In the genomic region with DNA sequence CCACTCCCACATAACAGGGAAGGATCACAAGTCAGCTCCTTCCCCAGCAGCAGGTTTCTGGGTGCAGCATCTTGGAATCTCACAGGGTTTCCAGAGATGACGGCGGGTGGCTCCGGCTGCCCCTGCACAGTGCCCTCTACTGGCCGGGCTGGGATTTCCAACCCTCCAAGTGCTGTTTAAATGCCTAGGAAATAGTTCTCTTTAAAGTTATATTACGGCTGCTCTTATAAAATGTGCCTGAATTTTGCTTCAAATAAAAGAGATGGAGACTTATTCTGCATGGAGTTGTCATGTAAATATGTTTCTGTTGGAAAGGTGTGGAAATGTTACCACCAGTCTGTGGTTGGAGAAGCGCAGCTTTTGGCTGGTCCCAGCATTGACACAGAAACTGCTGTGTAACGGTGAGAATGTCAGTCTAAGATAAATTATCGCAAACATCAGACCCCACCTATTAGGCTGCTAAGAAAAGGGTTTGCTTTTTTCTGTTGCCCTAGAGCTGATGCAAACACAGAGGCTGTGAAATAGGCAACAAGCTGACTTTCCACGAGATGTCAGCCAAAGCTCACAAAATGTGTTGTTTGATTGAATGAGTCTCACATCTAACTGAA, we compare ENCODE assay signal across 1 cellular context.
TF ChIP-seq lines count a peak whose summit lies in the region.

No MANE protein-coding gene starts in this region.

TF ChIP-seq in GM23338, 12 proteins besides CTCF, POLR2A, EP300 and RAD21:
- no peak for TF ChIP-seq EZH2phosphoT487 (IDR thresholded peaks at IDR 0.05; ENCODE audit: unreplicated experiment)
- TF ChIP-seq POLR2AphosphoS5 (IDR thresholded peaks at IDR 0.05; ENCODE audit: low read depth), result no peak
- no peak for TF ChIP-seq ZNF462 (CRISPR knock-in tag; IDR thresholded peaks at IDR 0.05)
- TF ChIP-seq ZNF114 (CRISPR knock-in tag; IDR thresholded peaks at IDR 0.05), result no peak
- no peak for TF ChIP-seq STAT1 (IDR thresholded peaks at IDR 0.05; ENCODE audit: unreplicated experiment)
- TF ChIP-seq NANOG (IDR thresholded peaks at IDR 0.05; ENCODE audit: borderline replicate concordance), result no peak
- TF ChIP-seq, protein P1, sequence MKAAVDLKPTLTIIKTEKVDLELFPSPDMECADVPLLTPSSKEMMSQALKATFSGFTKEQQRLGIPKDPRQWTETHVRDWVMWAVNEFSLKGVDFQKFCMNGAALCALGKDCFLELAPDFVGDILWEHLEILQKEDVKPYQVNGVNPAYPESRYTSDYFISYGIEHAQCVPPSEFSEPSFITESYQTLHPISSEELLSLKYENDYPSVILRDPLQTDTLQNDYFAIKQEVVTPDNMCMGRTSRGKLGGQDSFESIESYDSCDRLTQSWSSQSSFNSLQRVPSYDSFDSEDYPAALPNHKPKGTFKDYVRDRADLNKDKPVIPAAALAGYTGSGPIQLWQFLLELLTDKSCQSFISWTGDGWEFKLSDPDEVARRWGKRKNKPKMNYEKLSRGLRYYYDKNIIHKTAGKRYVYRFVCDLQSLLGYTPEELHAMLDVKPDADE (IDR thresholded peaks at IDR 0.05), result no peak
- no peak for TF ChIP-seq EZH2 (IDR thresholded peaks at IDR 0.05; ENCODE audit: low read depth, unreplicated experiment)
- no peak for TF ChIP-seq ZNF331 (CRISPR knock-in tag; IDR thresholded peaks at IDR 0.05; ENCODE audit: low read depth)
- no peak for TF ChIP-seq JUNB (IDR thresholded peaks at IDR 0.05; ENCODE audit: unreplicated experiment)
- no peak for TF ChIP-seq CREB1 (CRISPR knock-in tag; IDR thresholded peaks at IDR 0.05; ENCODE audit: low read depth)
- TF ChIP-seq REST (IDR thresholded peaks at IDR 0.05; ENCODE audit: unreplicated experiment), result no peak
